20 cellular contexts compared by ENCODE assay signal in genomic region chr7:30148426-30148825, GRCh38. TPM values are rescaled to one million over a fixed set of nuclear protein-coding genes. Genes with fewer than 3 reads are reported as not detected.
DNase-seq lines count a peak whose midpoint lies in the region; ATAC-seq, FAIRE-seq and TF ChIP-seq lines count a peak whose summit lies in the region.
"Had no signal": no experiment of that assay in that cellular context is flagged by ENCODE, and none has a peak within 500 bp of the region (broad histone marks: within the 10 kb centered on the region; RNA-seq: fewer than 3 reads in every experiment).

No MANE protein-coding gene starts in this region.

- H3K27me3 ChIP-seq in esophagus (ENCODE audit: control insufficient read depth in 1 of 2, insufficient read depth in 2 of 2, low read length in 2 of 2) = no peaks in the 10 kb centered on the region
- H3K27me3 ChIP-seq in small intestine (ENCODE audit: control insufficient read depth in 2 of 2, insufficient read depth in 2 of 2, low read length in 2 of 2) = no peaks in the 10 kb centered on the region
- H3K27me3 ChIP-seq: cardiac muscle cell, neural progenitor cell, tibial artery had no signal

- peaks cover 7% of the 10 kb centered on the region for H3K4me1 Mint-ChIP-seq in activated CD4-positive, alpha-beta T cell treated with anti-CD3 and anti-CD28 coated beads, Interleukin-2, amount 10 ng/mL, durations not matched to agents 7 days and 5 days
- H3K4me1 Mint-ChIP-seq: neural progenitor cell had no signal

- H3K4me3 ChIP-seq in esophagus (ENCODE audit: low read depth in 1 of 2, low read length in 2 of 2) (no peak overlapping the region), small intestine (ENCODE audit: low read depth in 1 of 2, low read length in 2 of 2) (no peak overlapping the region)
- H3K4me3 ChIP-seq: cardiac muscle cell, neural progenitor cell, tibial artery had no signal

- H3K4me1 ChIP-seq in esophagus (ENCODE audit: control insufficient read depth in 2 of 2, insufficient read depth in 2 of 2, low read length in 1 of 2) = peaks cover 0 to 6% of the 10 kb centered on the region in 2 donors
- no peaks in the 10 kb centered on the region for H3K4me1 ChIP-seq in small intestine (ENCODE audit: control insufficient read depth in 2 of 2, insufficient read depth in 1 of 2, low read depth in 1 of 2, low read length in 1 of 2)
- H3K4me1 ChIP-seq: Caco-2 had no signal

- H3K36me3 Mint-ChIP-seq in activated CD4-positive, alpha-beta T cell treated with anti-CD3 and anti-CD28 coated beads, Interleukin-2, amount 10 ng/mL, durations not matched to agents 7 days and 5 days (ENCODE audit: low read depth) = peaks cover 4% of the 10 kb centered on the region

- peak overlapping the region; percentile 43 for H3K27ac ChIP-seq in RWPE1
- peak overlapping the region; percentile 43 to 72 for H3K27ac ChIP-seq in esophagus (ENCODE audit: low read depth in 2 of 2, low read length in 1 of 2)
- peak overlapping the region; percentile 95 for H3K27ac ChIP-seq in substantia nigra (ENCODE audit: low read depth, low read length, poor library complexity, severe bottlenecking)
- H3K27ac ChIP-seq in small intestine (ENCODE audit: low read depth in 1 of 2, low read length in 1 of 2) = no peak overlapping the region
- H3K27ac ChIP-seq: cardiac muscle cell, neural progenitor cell, tibial artery had no signal

- H3K9me3 ChIP-seq in esophagus (ENCODE audit: control insufficient read depth in 2 of 2, insufficient read depth in 1 of 2, low read depth in 1 of 2, low read length in 1 of 2) (no peaks in the 10 kb centered on the region), small intestine (ENCODE audit: control insufficient read depth, low read depth) (no peaks in the 10 kb centered on the region)
- H3K9me3 ChIP-seq: Caco-2, tibial artery had no signal

- no peak for TF ChIP-seq CTCF in RWPE1 (conservative IDR thresholded peaks at IDR 0.05; ENCODE audit: low read depth)

- H3K4me3 Mint-ChIP-seq in activated CD4-positive, alpha-beta T cell treated with anti-CD3 and anti-CD28 coated beads, Interleukin-2, amount 10 ng/mL, durations not matched to agents 7 days and 5 days = peak overlapping the region; percentile 25
- H3K4me3 Mint-ChIP-seq: neural progenitor cell had no signal

- CTCF ChIA-PET in activated CD4-positive, alpha-beta T cell treated with anti-CD3 and anti-CD28 coated beads, Interleukin-2, amount 10 ng/mL, durations not matched to agents 7 days and 5 days (lab: Charles Lee) = no interaction called here
- CTCF ChIA-PET in RWPE1 (lab: Yijun Ruan, JAX) = interaction anchor here (0.6 kb wide), 1 partner anchor 25 kb away, joined by 3 read pairs; no protein-coding TSS in a partner anchor

- H3K36me3 ChIP-seq in esophagus (ENCODE audit: control insufficient read depth in 2 of 2, insufficient read depth in 2 of 2, low read length in 1 of 2) (peaks cover 3 to 9% of the 10 kb centered on the region in 2 donors), small intestine (ENCODE audit: control insufficient read depth in 2 of 2, insufficient read depth in 2 of 2, low read length in 2 of 2) (no peaks in the 10 kb centered on the region)
- H3K36me3 ChIP-seq: cardiac muscle cell, neural progenitor cell had no signal

- 96 to 97% methylated on average over 5 of the region's 5 CpGs for WGBS in esophagus, 2 donors
- WGBS in small intestine, 3 donors = 95 to 97% (median 95%) methylated on average over 5 of the region's 5 CpGs

- no peak for FAIRE-seq in small intestine (lab: Jason Lieb, UNC)

- DNase-seq in activated CD4-positive, alpha-beta T cell treated with anti-CD3 and anti-CD28 coated beads, Interleukin-2, amount 10 ng/mL, durations not matched to agents 7 days and 5 days = no peak
- DNase-seq in activated CD4-positive, alpha-beta T cell treated with anti-CD3 and anti-CD28 coated beads, Interleukin-2, amount 50 U/mL, for 48 hours = no peak
- DNase-seq in RWPE1 (ENCODE audit: low spot score) (no peak), substantia nigra (lab: John Stamatoyannopoulos, UW) (no peak), small intestine (no peak), left lobe of liver (ENCODE audit: low spot score) (no peak), UCSD-AML1 (lab: John Stamatoyannopoulos, UW; ENCODE audit: unreplicated experiment) (no peak)
- DNase-seq: activated CD4-positive, alpha-beta T cell treated with anti-CD3 and anti-CD28 coated beads, Interleukin-2, amount 50 U/mL, for 4 hours; AML-193; Caco-2; DND-41; foreskin fibroblast; left ventricle myocardium superior; NCI-H2081 treated with DMSO at 0.1 percent for 48 hours; NCI-H82; PC-3; tibial artery had no signal

- H3K27ac Mint-ChIP-seq in activated CD4-positive, alpha-beta T cell treated with anti-CD3 and anti-CD28 coated beads, Interleukin-2, amount 10 ng/mL, durations not matched to agents 7 days and 5 days = no peak overlapping the region
- H3K27ac Mint-ChIP-seq: neural progenitor cell had no signal

- ATAC-seq in left lobe of liver = no peak
- ATAC-seq: left ventricle myocardium superior, PC-3 had no signal

- POLR2A ChIA-PET in activated CD4-positive, alpha-beta T cell treated with anti-CD3 and anti-CD28 coated beads, Interleukin-2, amount 10 ng/mL, durations not matched to agents 7 days and 5 days (lab: Charles Lee) = no interaction called here
- POLR2A ChIA-PET in RWPE1 (lab: Yijun Ruan, JAX; ENCODE audit: low non-redundant PET) = no interaction called here

- H3K9me3 Mint-ChIP-seq in activated CD4-positive, alpha-beta T cell treated with anti-CD3 and anti-CD28 coated beads, Interleukin-2, amount 10 ng/mL, durations not matched to agents 7 days and 5 days = no peaks in the 10 kb centered on the region
- H3K9me3 Mint-ChIP-seq: neural progenitor cell had no signal

- H3K27me3 Mint-ChIP-seq in activated CD4-positive, alpha-beta T cell treated with anti-CD3 and anti-CD28 coated beads, Interleukin-2, amount 10 ng/mL, durations not matched to agents 7 days and 5 days = no peaks in the 10 kb centered on the region

RNA-seq across cellular contexts. Expression of gene MTURN, which starts 13.6 kb away (rescaled TPM):
- 1 to 10 TPM; 3.7 to 4.1 TPM for total RNA-seq in activated CD4-positive, alpha-beta T cell treated with anti-CD3 and anti-CD28 coated beads, Interleukin-2, amount 10 ng/mL, durations not matched to agents 7 days and 5 days
- 1 to 10 TPM; 7.7 to 9.9 TPM for polyA plus RNA-seq in esophagus
- 10 to 100 TPM in 1 of 3 donors, 1 to 10 TPM in 2; 2.2 to 10.0 (median 4.1) TPM for polyA plus RNA-seq in small intestine
- total RNA-seq in left lobe of liver = 2.8 TPM

Comparison
In these comparisons a context has a peak if more than half of its experiments do, and no peak if none do; other contexts are left out.
1. H3K27ac ChIP-seq: peak in RWPE1 (single experiment), esophagus (2 of 2) and substantia nigra (single experiment); none in small intestine (0 of 2).